ENCODE assay signal across 21 cellular contexts in the genomic region with DNA sequence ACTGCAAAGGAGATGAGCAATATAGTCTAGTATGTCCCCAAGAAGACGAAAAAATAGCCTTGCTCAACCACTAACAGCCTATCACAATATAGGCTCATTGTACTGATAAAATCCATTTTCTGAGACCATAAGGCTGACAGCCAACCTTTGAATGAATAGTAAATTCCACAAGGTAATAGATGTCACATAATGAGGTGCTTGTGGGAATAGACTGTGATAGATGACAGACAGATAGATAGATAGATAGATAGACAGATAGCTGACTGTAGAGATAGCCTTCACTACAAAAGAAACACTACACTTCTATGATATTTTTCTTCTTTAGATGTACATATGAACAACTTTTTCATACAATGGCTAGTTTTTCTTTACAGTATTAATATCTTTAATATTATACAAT.
"Had no signal": no experiment of that assay in that cellular context is flagged by ENCODE, and none has a peak within 500 bp of the region (broad histone marks: within the 10 kb centered on the region; RNA-seq: fewer than 3 reads in every experiment).

No MANE protein-coding gene starts in this region.

- H3K27me3 ChIP-seq: SJSA1 had no signal

- H3K4me1 ChIP-seq: SJSA1 had no signal

- H3K4me3 ChIP-seq: SJSA1, SK-N-MC had no signal

- H3K36me3 ChIP-seq: SJSA1 had no signal

- DNase-seq: KBM-7, NCI-H1092, NCI-H1105 treated with DMSO at 0.1 percent for 48 hours, NCI-H1417 treated with DMSO at 0.1 percent for 48 hours, NCI-H146, NCI-H1694 treated with DMSO at 0.1 percent for 48 hours, NCI-H1930, NCI-H2081, NCI-H2171, NCI-H226, NCI-H446, NCI-H510A, NCI-H524 treated with DMSO at 0.1 percent for 48 hours, NCI-H69, NCI-H774, OCI-M1, Right ventricle myocardium superior, RPMI8226, SIG-M5 had no signal

- H3K27ac ChIP-seq: SJSA1, SK-N-MC had no signal
